In the genomic region with DNA sequence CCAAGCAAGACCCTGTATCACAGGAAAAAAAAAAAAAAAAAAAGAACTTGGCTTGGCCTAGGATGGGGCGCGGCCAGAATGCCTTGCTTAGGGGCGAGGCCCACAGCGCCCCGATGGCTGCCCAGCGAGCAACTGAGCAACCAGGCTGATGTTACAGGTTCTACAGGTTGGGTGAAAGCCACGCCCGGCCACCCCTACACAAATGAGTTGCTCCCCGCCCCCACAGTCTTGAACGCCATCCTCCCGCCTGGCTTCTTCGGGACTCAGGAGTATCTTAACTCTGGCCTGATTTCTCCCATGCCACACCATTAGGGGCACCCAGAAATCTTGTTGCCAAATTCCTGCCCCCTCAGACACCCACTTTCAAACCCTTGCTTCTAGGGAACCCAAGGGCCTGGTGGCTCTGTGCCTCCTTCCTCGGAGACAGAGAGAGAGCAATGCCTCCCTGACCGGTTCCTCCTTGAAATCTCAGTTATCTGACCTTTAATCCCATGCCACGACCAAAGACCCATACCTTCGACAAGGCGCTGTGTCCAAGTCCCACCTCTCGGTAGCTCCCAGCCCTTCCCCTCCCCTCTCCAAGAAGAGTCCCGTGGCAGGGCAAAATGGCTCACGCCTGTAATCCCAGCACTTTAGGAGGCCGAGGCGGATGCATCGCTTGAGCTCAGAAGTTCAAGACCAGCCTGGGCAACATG, we compare ENCODE assay signal across 2 cellular contexts.
TF ChIP-seq lines count a peak whose summit lies in the region.

No MANE protein-coding gene starts in this region.

TF ChIP-seq in H1, 55 proteins besides CTCF, POLR2A, EP300 and RAD21:
- TF ChIP-seq, protein P1, sequence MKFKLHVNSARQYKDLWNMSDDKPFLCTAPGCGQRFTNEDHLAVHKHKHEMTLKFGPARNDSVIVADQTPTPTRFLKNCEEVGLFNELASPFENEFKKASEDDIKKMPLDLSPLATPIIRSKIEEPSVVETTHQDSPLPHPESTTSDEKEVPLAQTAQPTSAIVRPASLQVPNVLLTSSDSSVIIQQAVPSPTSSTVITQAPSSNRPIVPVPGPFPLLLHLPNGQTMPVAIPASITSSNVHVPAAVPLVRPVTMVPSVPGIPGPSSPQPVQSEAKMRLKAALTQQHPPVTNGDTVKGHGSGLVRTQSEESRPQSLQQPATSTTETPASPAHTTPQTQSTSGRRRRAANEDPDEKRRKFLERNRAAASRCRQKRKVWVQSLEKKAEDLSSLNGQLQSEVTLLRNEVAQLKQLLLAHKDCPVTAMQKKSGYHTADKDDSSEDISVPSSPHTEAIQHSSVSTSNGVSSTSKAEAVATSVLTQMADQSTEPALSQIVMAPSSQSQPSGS (IDR thresholded peaks at IDR 0.05; ENCODE audit: low read length) = no peak
- TF ChIP-seq ASH2L (IDR thresholded peaks at IDR 0.05; ENCODE audit: low read length) (peak; percentile 52), TAF1 (IDR thresholded peaks at IDR 0.05; ENCODE audit: low read depth, low read length) (0 out of 2 replicates have a peak, but pooled peaks have one; percentile 37)

TF ChIP-seq in SK-N-SH treated with all-trans-retinoic acid at 6 μM for 48 hours, 23 proteins besides CTCF, POLR2A, EP300 and RAD21:
- TF ChIP-seq, protein P2, sequence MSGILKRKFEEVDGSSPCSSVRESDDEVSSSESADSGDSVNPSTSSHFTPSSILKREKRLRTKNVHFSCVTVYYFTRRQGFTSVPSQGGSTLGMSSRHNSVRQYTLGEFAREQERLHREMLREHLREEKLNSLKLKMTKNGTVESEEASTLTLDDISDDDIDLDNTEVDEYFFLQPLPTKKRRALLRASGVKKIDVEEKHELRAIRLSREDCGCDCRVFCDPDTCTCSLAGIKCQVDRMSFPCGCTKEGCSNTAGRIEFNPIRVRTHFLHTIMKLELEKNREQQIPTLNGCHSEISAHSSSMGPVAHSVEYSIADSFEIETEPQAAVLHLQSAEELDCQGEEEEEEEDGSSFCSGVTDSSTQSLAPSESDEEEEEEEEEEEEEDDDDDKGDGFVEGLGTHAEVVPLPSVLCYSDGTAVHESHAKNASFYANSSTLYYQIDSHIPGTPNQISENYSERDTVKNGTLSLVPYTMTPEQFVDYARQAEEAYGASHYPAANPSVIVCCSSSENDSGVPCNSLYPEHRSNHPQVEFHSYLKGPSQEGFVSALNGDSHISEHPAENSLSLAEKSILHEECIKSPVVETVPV (CRISPR knock-in tag; IDR thresholded peaks at IDR 0.05) = no peak
- no peak for TF ChIP-seq ISL1 (CRISPR knock-in tag; IDR thresholded peaks at IDR 0.05)
- TF ChIP-seq ZNF70 (CRISPR knock-in tag; IDR thresholded peaks at IDR 0.05) = no peak
- TF ChIP-seq OSR1 (CRISPR knock-in tag; IDR thresholded peaks at IDR 0.05) = no peak
- no peak for TF ChIP-seq RARB (CRISPR knock-in tag; IDR thresholded peaks at IDR 0.05)
- no peak for TF ChIP-seq PPARA (CRISPR knock-in tag; IDR thresholded peaks at IDR 0.05; ENCODE audit: borderline replicate concordance)
- TF ChIP-seq, protein P3, sequence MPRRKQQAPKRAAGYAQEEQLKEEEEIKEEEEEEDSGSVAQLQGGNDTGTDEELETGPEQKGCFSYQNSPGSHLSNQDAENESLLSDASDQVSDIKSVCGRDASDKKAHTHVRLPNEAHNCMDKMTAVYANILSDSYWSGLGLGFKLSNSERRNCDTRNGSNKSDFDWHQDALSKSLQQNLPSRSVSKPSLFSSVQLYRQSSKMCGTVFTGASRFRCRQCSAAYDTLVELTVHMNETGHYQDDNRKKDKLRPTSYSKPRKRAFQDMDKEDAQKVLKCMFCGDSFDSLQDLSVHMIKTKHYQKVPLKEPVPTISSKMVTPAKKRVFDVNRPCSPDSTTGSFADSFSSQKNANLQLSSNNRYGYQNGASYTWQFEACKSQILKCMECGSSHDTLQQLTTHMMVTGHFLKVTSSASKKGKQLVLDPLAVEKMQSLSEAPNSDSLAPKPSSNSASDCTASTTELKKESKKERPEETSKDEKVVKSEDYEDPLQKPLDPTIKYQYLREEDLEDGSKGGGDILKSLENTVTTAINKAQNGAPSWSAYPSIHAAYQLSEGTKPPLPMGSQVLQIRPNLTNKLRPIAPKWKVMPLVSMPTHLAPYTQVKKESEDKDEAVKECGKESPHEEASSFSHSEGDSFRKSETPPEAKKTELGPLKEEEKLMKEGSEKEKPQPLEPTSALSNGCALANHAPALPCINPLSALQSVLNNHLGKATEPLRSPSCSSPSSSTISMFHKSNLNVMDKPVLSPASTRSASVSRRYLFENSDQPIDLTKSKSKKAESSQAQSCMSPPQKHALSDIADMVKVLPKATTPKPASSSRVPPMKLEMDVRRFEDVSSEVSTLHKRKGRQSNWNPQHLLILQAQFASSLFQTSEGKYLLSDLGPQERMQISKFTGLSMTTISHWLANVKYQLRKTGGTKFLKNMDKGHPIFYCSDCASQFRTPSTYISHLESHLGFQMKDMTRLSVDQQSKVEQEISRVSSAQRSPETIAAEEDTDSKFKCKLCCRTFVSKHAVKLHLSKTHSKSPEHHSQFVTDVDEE (CRISPR knock-in tag; IDR thresholded peaks at IDR 0.05) = no peak
- TF ChIP-seq SNAI2 (CRISPR knock-in tag; IDR thresholded peaks at IDR 0.05) = no peak
- no peak for TF ChIP-seq TCF4 (CRISPR knock-in tag; IDR thresholded peaks at IDR 0.05; ENCODE audit: borderline replicate concordance)
- TF ChIP-seq, protein P4, sequence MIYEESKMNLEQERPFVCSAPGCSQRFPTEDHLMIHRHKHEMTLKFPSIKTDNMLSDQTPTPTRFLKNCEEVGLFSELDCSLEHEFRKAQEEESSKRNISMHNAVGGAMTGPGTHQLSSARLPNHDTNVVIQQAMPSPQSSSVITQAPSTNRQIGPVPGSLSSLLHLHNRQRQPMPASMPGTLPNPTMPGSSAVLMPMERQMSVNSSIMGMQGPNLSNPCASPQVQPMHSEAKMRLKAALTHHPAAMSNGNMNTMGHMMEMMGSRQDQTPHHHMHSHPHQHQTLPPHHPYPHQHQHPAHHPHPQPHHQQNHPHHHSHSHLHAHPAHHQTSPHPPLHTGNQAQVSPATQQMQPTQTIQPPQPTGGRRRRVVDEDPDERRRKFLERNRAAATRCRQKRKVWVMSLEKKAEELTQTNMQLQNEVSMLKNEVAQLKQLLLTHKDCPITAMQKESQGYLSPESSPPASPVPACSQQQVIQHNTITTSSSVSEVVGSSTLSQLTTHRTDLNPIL (CRISPR knock-in tag; IDR thresholded peaks at IDR 0.05; ENCODE audit: low read depth) = no peak
- no peak for TF ChIP-seq CSDC2 (CRISPR knock-in tag; IDR thresholded peaks at IDR 0.05)
